In the genomic region with DNA sequence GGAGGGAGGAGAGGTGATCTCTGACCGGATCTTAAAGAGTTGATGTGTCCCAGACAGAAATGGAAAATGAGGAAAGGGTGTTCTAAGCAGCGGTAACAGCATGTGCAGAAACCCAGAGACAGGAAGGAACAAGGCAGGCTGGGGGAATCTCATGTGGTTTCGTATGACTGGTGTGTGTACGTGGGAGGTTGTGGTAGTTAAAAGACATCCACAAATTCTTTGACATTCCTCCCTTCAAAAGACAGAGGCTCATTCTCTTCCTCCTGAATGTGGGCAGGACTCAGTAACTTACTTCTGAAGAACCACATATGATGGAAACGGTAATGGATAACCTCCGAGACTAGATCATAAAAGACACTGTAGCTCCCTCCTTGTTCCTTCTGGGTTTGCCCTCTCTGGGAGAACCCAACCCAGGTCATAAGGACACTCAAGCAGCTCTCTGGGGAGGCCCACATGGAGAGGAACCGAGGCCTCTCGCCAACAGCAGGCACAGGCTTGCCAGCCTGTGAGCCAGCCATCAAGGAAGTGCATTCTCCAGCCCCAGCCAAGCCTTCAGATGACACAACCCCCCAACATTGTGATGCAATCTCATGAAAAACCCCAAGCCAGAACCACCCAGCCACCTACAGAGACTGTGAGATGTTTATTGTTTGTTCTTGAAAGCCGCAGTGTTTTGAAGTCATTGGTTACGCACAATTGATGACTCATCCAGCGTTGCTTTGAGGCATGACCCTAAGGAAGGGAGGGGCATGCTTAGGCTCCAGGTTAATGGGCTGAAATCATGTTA, we compare ENCODE assay signal across 1 cellular context.
A peak's percentile ranks its signal among the peaks of the same experiment; 100 is the strongest.
TF ChIP-seq lines count a peak whose summit lies in the region.

No MANE protein-coding gene starts in this region.

TF ChIP-seq in K562, 482 proteins besides CTCF, POLR2A, EP300 and RAD21 (continued from another document and continues in another):
- no peak for TF ChIP-seq ZNF695 (CRISPR knock-in tag; IDR thresholded peaks at IDR 0.05)
- no peak for TF ChIP-seq ZNF384 (IDR thresholded peaks at IDR 0.05; ENCODE audit: low read depth, low read length)
- no peak for TF ChIP-seq CBX8 (IDR thresholded peaks at IDR 0.05; ENCODE audit: borderline replicate concordance, extremely low read depth, low read depth, low read length, poor library complexity, severe bottlenecking)
- TF ChIP-seq, protein P1, sequence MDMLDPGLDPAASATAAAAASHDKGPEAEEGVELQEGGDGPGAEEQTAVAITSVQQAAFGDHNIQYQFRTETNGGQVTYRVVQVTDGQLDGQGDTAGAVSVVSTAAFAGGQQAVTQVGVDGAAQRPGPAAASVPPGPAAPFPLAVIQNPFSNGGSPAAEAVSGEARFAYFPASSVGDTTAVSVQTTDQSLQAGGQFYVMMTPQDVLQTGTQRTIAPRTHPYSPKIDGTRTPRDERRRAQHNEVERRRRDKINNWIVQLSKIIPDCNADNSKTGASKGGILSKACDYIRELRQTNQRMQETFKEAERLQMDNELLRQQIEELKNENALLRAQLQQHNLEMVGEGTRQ (CRISPR knock-in tag; IDR thresholded peaks at IDR 0.05): no peak
- TF ChIP-seq, protein P2, sequence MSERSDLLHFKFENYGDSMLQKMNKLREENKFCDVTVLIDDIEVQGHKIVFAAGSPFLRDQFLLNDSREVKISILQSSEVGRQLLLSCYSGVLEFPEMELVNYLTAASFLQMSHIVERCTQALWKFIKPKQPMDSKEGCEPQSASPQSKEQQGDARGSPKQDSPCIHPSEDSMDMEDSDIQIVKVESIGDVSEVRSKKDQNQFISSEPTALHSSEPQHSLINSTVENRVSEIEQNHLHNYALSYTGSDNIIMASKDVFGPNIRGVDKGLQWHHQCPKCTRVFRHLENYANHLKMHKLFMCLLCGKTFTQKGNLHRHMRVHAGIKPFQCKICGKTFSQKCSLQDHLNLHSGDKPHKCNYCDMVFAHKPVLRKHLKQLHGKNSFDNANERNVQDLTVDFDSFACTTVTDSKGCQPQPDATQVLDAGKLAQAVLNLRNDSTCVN (CRISPR knock-in tag; IDR thresholded peaks at IDR 0.05): no peak
- TF ChIP-seq ZZZ3 (IDR thresholded peaks at IDR 0.05): no peak
- TF ChIP-seq, protein P3, sequence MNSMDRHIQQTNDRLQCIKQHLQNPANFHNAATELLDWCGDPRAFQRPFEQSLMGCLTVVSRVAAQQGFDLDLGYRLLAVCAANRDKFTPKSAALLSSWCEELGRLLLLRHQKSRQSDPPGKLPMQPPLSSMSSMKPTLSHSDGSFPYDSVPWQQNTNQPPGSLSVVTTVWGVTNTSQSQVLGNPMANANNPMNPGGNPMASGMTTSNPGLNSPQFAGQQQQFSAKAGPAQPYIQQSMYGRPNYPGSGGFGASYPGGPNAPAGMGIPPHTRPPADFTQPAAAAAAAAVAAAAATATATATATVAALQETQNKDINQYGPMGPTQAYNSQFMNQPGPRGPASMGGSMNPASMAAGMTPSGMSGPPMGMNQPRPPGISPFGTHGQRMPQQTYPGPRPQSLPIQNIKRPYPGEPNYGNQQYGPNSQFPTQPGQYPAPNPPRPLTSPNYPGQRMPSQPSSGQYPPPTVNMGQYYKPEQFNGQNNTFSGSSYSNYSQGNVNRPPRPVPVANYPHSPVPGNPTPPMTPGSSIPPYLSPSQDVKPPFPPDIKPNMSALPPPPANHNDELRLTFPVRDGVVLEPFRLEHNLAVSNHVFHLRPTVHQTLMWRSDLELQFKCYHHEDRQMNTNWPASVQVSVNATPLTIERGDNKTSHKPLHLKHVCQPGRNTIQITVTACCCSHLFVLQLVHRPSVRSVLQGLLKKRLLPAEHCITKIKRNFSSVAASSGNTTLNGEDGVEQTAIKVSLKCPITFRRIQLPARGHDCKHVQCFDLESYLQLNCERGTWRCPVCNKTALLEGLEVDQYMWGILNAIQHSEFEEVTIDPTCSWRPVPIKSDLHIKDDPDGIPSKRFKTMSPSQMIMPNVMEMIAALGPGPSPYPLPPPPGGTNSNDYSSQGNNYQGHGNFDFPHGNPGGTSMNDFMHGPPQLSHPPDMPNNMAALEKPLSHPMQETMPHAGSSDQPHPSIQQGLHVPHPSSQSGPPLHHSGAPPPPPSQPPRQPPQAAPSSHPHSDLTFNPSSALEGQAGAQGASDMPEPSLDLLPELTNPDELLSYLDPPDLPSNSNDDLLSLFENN (IDR thresholded peaks at IDR 0.05; ENCODE audit: low read depth in 2 of 2, low read length in 2 of 2): no peak
- TF ChIP-seq, protein P4, sequence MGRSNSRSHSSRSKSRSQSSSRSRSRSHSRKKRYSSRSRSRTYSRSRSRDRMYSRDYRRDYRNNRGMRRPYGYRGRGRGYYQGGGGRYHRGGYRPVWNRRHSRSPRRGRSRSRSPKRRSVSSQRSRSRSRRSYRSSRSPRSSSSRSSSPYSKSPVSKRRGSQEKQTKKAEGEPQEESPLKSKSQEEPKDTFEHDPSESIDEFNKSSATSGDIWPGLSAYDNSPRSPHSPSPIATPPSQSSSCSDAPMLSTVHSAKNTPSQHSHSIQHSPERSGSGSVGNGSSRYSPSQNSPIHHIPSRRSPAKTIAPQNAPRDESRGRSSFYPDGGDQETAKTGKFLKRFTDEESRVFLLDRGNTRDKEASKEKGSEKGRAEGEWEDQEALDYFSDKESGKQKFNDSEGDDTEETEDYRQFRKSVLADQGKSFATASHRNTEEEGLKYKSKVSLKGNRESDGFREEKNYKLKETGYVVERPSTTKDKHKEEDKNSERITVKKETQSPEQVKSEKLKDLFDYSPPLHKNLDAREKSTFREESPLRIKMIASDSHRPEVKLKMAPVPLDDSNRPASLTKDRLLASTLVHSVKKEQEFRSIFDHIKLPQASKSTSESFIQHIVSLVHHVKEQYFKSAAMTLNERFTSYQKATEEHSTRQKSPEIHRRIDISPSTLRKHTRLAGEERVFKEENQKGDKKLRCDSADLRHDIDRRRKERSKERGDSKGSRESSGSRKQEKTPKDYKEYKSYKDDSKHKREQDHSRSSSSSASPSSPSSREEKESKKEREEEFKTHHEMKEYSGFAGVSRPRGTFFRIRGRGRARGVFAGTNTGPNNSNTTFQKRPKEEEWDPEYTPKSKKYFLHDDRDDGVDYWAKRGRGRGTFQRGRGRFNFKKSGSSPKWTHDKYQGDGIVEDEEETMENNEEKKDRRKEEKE (IDR thresholded peaks at IDR 0.05; ENCODE audit: borderline replicate concordance in 1 of 2, control insufficient read depth in 1 of 2, low read depth in 2 of 2, low read length in 1 of 2): no peak
- peak; percentile 91 for TF ChIP-seq JUN (IDR thresholded peaks at IDR 0.05; ENCODE audit: borderline replicate concordance, low read depth, low read length)
- no peak for TF ChIP-seq JUN (CRISPR knock-in tag; IDR thresholded peaks at IDR 0.05; ENCODE audit: borderline replicate concordance)
- TF ChIP-seq, protein P5, sequence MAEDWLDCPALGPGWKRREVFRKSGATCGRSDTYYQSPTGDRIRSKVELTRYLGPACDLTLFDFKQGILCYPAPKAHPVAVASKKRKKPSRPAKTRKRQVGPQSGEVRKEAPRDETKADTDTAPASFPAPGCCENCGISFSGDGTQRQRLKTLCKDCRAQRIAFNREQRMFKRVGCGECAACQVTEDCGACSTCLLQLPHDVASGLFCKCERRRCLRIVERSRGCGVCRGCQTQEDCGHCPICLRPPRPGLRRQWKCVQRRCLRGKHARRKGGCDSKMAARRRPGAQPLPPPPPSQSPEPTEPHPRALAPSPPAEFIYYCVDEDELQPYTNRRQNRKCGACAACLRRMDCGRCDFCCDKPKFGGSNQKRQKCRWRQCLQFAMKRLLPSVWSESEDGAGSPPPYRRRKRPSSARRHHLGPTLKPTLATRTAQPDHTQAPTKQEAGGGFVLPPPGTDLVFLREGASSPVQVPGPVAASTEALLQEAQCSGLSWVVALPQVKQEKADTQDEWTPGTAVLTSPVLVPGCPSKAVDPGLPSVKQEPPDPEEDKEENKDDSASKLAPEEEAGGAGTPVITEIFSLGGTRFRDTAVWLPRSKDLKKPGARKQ (CRISPR knock-in tag; IDR thresholded peaks at IDR 0.05): no peak
- TF ChIP-seq ZNF124 (CRISPR knock-in tag; IDR thresholded peaks at IDR 0.05): no peak
- no peak for TF ChIP-seq ZSCAN32 (CRISPR knock-in tag; IDR thresholded peaks at IDR 0.05)
- TF ChIP-seq ZNF785 (CRISPR knock-in tag; IDR thresholded peaks at IDR 0.05): no peak
- TF ChIP-seq RFX7 (CRISPR knock-in tag; IDR thresholded peaks at IDR 0.05): no peak
- no peak for TF ChIP-seq PHF21A (IDR thresholded peaks at IDR 0.05; ENCODE audit: borderline replicate concordance, low read depth)
- no peak for TF ChIP-seq KAT7 (CRISPR knock-in tag; IDR thresholded peaks at IDR 0.05; ENCODE audit: borderline replicate concordance)
- TF ChIP-seq FOXK2 (conservative IDR thresholded peaks at IDR 0.05 in 1 of 2, IDR thresholded peaks at IDR 0.05 in 1 of 2; ENCODE audit: low read depth in 2 of 2): 0 out of 4 replicates have a peak, but pooled peaks of 1 of the 2 experiments have one; percentile 22
- TF ChIP-seq ZC3H8 (IDR thresholded peaks at IDR 0.05): no peak
- no peak for TF ChIP-seq NUFIP1 (IDR thresholded peaks at IDR 0.05; ENCODE audit: partially characterized antibody)
- TF ChIP-seq, protein P6, sequence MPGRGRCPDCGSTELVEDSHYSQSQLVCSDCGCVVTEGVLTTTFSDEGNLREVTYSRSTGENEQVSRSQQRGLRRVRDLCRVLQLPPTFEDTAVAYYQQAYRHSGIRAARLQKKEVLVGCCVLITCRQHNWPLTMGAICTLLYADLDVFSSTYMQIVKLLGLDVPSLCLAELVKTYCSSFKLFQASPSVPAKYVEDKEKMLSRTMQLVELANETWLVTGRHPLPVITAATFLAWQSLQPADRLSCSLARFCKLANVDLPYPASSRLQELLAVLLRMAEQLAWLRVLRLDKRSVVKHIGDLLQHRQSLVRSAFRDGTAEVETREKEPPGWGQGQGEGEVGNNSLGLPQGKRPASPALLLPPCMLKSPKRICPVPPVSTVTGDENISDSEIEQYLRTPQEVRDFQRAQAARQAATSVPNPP (IDR thresholded peaks at IDR 0.05; ENCODE audit: borderline replicate concordance, insufficient read depth, insufficient read length): no peak
- TF ChIP-seq HCFC1 (IDR thresholded peaks at IDR 0.05; ENCODE audit: low read depth, low read length): 0 out of 2 replicates have a peak, but pooled peaks have one; percentile 26
- TF ChIP-seq TFAM (CRISPR knock-in tag; conservative IDR thresholded peaks at IDR 0.05): no peak
- TF ChIP-seq, protein P7, sequence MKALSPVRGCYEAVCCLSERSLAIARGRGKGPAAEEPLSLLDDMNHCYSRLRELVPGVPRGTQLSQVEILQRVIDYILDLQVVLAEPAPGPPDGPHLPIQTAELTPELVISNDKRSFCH (CRISPR knock-in tag; IDR thresholded peaks at IDR 0.05): no peak
- TF ChIP-seq, protein P7 (tag; IDR thresholded peaks at IDR 0.05): no peak
- TF ChIP-seq, protein P8, sequence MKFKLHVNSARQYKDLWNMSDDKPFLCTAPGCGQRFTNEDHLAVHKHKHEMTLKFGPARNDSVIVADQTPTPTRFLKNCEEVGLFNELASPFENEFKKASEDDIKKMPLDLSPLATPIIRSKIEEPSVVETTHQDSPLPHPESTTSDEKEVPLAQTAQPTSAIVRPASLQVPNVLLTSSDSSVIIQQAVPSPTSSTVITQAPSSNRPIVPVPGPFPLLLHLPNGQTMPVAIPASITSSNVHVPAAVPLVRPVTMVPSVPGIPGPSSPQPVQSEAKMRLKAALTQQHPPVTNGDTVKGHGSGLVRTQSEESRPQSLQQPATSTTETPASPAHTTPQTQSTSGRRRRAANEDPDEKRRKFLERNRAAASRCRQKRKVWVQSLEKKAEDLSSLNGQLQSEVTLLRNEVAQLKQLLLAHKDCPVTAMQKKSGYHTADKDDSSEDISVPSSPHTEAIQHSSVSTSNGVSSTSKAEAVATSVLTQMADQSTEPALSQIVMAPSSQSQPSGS (CRISPR knock-in tag; IDR thresholded peaks at IDR 0.05): no peak
- TF ChIP-seq U2AF2 (optimal IDR thresholded peaks at IDR 0.05; ENCODE audit: low read depth, low read length): no peak
- TF ChIP-seq, protein P9, sequence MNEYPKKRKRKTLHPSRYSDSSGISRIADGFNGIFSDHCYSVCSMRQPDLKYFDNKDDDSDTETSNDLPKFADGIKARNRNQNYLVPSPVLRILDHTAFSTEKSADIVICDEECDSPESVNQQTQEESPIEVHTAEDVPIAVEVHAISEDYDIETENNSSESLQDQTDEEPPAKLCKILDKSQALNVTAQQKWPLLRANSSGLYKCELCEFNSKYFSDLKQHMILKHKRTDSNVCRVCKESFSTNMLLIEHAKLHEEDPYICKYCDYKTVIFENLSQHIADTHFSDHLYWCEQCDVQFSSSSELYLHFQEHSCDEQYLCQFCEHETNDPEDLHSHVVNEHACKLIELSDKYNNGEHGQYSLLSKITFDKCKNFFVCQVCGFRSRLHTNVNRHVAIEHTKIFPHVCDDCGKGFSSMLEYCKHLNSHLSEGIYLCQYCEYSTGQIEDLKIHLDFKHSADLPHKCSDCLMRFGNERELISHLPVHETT (CRISPR knock-in tag; conservative IDR thresholded peaks at IDR 0.05 in 1 of 2, IDR thresholded peaks at IDR 0.05 in 1 of 2): no peak
- peak; percentile 88 for TF ChIP-seq ATF7 (IDR thresholded peaks at IDR 0.05)
- TF ChIP-seq GABPB1 (CRISPR knock-in tag; IDR thresholded peaks at IDR 0.05): no peak
- TF ChIP-seq MAFF (IDR thresholded peaks at IDR 0.05; ENCODE audit: low read length): no peak
- peak; percentile 53; the same call in 1 of the 2 replicates for TF ChIP-seq NFE2 (IDR thresholded peaks at IDR 0.05; ENCODE audit: low read depth)
- no peak for TF ChIP-seq ESRRB (CRISPR knock-in tag; IDR thresholded peaks at IDR 0.05; ENCODE audit: borderline replicate concordance)
- no peak for TF ChIP-seq ZNF347 (CRISPR knock-in tag; IDR thresholded peaks at IDR 0.05; ENCODE audit: low read depth)
- no peak for TF ChIP-seq PYGO2 (tag; IDR thresholded peaks at IDR 0.05)
- no peak; the same call in 1 of the 2 replicates for TF ChIP-seq SMARCE1 (IDR thresholded peaks at IDR 0.05)
- TF ChIP-seq FOXM1 (IDR thresholded peaks at IDR 0.05; ENCODE audit: low read depth): peak; percentile 71; the same call in 1 of the 2 replicates
- no peak for TF ChIP-seq FOXM1 (CRISPR knock-in tag; IDR thresholded peaks at IDR 0.05; ENCODE audit: low read depth)
- TF ChIP-seq JUNB (CRISPR knock-in tag; conservative IDR thresholded peaks at IDR 0.05): no peak
- TF ChIP-seq EHMT2 (IDR thresholded peaks at IDR 0.05): peak; percentile 66; the same call in 1 of the 2 replicates
- TF ChIP-seq TEAD2 (tag; IDR thresholded peaks at IDR 0.05): no peak
- TF ChIP-seq SIX5 (IDR thresholded peaks at IDR 0.05; ENCODE audit: borderline replicate concordance in 1 of 2, insufficient read depth in 1 of 2, low read depth in 1 of 2, low read length in 2 of 2): no peak
- no peak for TF ChIP-seq SLC30A9 (CRISPR knock-in tag; IDR thresholded peaks at IDR 0.05)
- TF ChIP-seq, protein P10, sequence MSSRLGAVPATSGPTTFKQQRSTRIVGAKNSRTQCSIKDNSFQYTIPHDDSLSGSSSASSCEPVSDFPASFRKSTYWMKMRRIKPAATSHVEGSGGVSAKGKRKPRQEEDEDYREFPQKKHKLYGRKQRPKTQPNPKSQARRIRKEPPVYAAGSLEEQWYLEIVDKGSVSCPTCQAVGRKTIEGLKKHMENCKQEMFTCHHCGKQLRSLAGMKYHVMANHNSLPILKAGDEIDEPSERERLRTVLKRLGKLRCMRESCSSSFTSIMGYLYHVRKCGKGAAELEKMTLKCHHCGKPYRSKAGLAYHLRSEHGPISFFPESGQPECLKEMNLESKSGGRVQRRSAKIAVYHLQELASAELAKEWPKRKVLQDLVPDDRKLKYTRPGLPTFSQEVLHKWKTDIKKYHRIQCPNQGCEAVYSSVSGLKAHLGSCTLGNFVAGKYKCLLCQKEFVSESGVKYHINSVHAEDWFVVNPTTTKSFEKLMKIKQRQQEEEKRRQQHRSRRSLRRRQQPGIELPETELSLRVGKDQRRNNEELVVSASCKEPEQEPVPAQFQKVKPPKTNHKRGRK (tag; IDR thresholded peaks at IDR 0.05): no peak
- TF ChIP-seq NCOA2 (IDR thresholded peaks at IDR 0.05; ENCODE audit: partially characterized antibody in 2 of 2): no peak
